ENCODE assay signal across 9 cellular contexts in the genomic region with DNA sequence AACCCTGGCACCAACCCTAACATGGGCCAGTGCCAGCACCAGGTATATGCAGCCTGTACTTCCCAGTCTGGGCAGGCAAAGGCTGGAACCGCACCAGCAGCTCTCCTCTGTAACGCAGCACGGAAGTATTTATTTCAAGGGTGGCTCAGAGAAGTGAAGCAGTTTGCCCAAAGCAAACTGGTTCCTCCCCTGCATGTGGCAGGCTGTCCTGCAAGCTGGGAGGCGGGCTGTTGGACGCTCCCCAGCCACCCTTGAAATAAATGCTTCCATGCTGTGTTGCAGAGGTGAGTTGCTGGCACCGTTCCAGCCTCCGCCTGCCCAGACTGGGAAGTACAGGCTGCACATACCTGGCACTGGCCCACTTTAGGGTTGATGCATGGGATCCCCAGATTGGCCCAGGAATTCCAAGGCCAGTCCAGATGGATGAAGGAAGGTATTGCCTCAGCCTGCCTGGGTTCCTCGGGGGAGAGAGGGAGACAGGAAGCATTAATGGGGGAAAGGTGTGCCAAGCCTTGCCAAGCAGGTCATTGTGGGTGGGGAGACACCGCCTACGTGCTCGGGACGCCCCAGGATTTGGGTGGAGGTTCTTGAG. TPM values are rescaled to one million over a fixed set of nuclear protein-coding genes. Genes with fewer than 3 reads are reported as not detected.
DNase-seq lines count a peak whose midpoint lies in the region; ATAC-seq and TF ChIP-seq lines count a peak whose summit lies in the region.
"Had no signal": no experiment of that assay in that cellular context is flagged by ENCODE, and none has a peak within 500 bp of the region (broad histone marks: within the 10 kb centered on the region; RNA-seq: fewer than 3 reads in every experiment).

No MANE protein-coding gene starts in this region.

- no peak overlapping the region for H3K4me3 ChIP-seq in ACC112 (ENCODE audit: low read depth, low read length)
- H3K4me3 ChIP-seq in right lobe of liver, result no peak overlapping the region

- H3K27ac Mint-ChIP-seq in activated CD4-positive, alpha-beta memory T cell treated with anti-CD3 and anti-CD28 coated beads, Interleukin-2, amount 10 ng/mL, durations not matched to agents 7 days and 5 days, result peak overlapping the region; percentile 36
- no peak overlapping the region for H3K27ac Mint-ChIP-seq in activated T-helper 1 cell treated with anti-CD3 and anti-CD28 coated beads, Interleukin-12 subunit alpha, Interleukin-12 subunit beta, Interleukin-2, Interleukin-4 antibody, amounts not matched to agents 30 ng/mL and 10 ng/mL and 1 ng/mL, durations not matched to agents 14 hours and 24 hours and 36 hours

- no peak overlapping the region for H2AFZ ChIP-seq in ACC112 (ENCODE audit: low read length, unreplicated experiment)

- POLR2A ChIA-PET in activated CD4-positive, alpha-beta memory T cell treated with anti-CD3 and anti-CD28 coated beads, Interleukin-2, amount 10 ng/mL, durations not matched to agents 7 days and 5 days (lab: Charles Lee), result interaction anchor here (1.0 kb wide), 2 partner anchors 12 to 57 kb away, joined by 3 to 4 read pairs; no protein-coding TSS in a partner anchor

- no peak overlapping the region for H3K4me3 Mint-ChIP-seq in activated CD4-positive, alpha-beta memory T cell treated with anti-CD3 and anti-CD28 coated beads, Interleukin-2, amount 10 ng/mL, durations not matched to agents 7 days and 5 days
- H3K4me3 Mint-ChIP-seq in activated T-helper 1 cell treated with anti-CD3 and anti-CD28 coated beads, Interleukin-12 subunit alpha, Interleukin-12 subunit beta, Interleukin-2, Interleukin-4 antibody, amounts not matched to agents 30 ng/mL and 10 ng/mL and 1 ng/mL, durations not matched to agents 14 hours and 24 hours and 36 hours, result no peak overlapping the region

- peaks cover 60% of the 10 kb centered on the region for H3K4me1 Mint-ChIP-seq in activated CD4-positive, alpha-beta memory T cell treated with anti-CD3 and anti-CD28 coated beads, Interleukin-2, amount 10 ng/mL, durations not matched to agents 7 days and 5 days
- H3K4me1 Mint-ChIP-seq in activated T-helper 1 cell treated with anti-CD3 and anti-CD28 coated beads, Interleukin-12 subunit alpha, Interleukin-12 subunit beta, Interleukin-2, Interleukin-4 antibody, amounts not matched to agents 30 ng/mL and 10 ng/mL and 1 ng/mL, durations not matched to agents 14 hours and 24 hours and 36 hours (ENCODE audit: low read depth), result peaks cover 45% of the 10 kb centered on the region

- H3K79me2 ChIP-seq in ACC112 (ENCODE audit: control insufficient read depth, insufficient read depth, low read length, unreplicated experiment), result peaks cover 9% of the 10 kb centered on the region

- H3K27me3 Mint-ChIP-seq in activated CD4-positive, alpha-beta memory T cell treated with anti-CD3 and anti-CD28 coated beads, Interleukin-2, amount 10 ng/mL, durations not matched to agents 7 days and 5 days, result no peaks in the 10 kb centered on the region
- H3K27me3 Mint-ChIP-seq in activated T-helper 1 cell treated with anti-CD3 and anti-CD28 coated beads, Interleukin-12 subunit alpha, Interleukin-12 subunit beta, Interleukin-2, Interleukin-4 antibody, amounts not matched to agents 30 ng/mL and 10 ng/mL and 1 ng/mL, durations not matched to agents 14 hours and 24 hours and 36 hours (ENCODE audit: insufficient read depth), result no peaks in the 10 kb centered on the region

- peak; percentile 19 to 57 (median 36) for ATAC-seq in right lobe of liver
- no peak for ATAC-seq in GM19324 (IDR thresholded peaks at IDR 0.05; ENCODE audit: low FRiP score, unreplicated experiment)
- ATAC-seq in HG03135 (IDR thresholded peaks at IDR 0.05; ENCODE audit: unreplicated experiment), result no peak

- 60% methylated on average over 1 of the region's 12 CpGs for WGBS in right lobe of liver (ENCODE audit: insufficient coverage, low coverage, low lambda C conversion rate, missing lambda C conversion rate)

- no peaks in the 10 kb centered on the region for H3K9me3 Mint-ChIP-seq in activated CD4-positive, alpha-beta memory T cell treated with anti-CD3 and anti-CD28 coated beads, Interleukin-2, amount 10 ng/mL, durations not matched to agents 7 days and 5 days
- no peaks in the 10 kb centered on the region for H3K9me3 Mint-ChIP-seq in activated T-helper 1 cell treated with anti-CD3 and anti-CD28 coated beads, Interleukin-12 subunit alpha, Interleukin-12 subunit beta, Interleukin-2, Interleukin-4 antibody, amounts not matched to agents 30 ng/mL and 10 ng/mL and 1 ng/mL, durations not matched to agents 14 hours and 24 hours and 36 hours

- no peak for TF ChIP-seq CTCF in right lobe of liver (IDR thresholded peaks at IDR 0.05)

- H3K36me3 ChIP-seq in ACC112 (ENCODE audit: insufficient read depth, low read length), result no peaks in the 10 kb centered on the region
- no peaks in the 10 kb centered on the region for H3K36me3 ChIP-seq in right lobe of liver

- CTCF ChIA-PET in activated CD4-positive, alpha-beta memory T cell treated with anti-CD3 and anti-CD28 coated beads, Interleukin-2, amount 10 ng/mL, durations not matched to agents 7 days and 5 days (lab: Charles Lee), result interaction anchor here (0.6 to 1.3 kb wide), 4 partner anchors 31 to 136 kb away, joined by 3 to 4 read pairs (median 4); no protein-coding TSS in a partner anchor

- H3K27ac ChIP-seq in ACC112 (ENCODE audit: low read depth, low read length) (peak overlapping the region; percentile 97), right lobe of liver (no peak overlapping the region)

- H3K4me1 ChIP-seq in ACC112 (ENCODE audit: control insufficient read depth, insufficient read depth, low read length, unreplicated experiment) (peaks cover 49% of the 10 kb centered on the region), right lobe of liver (peaks cover 0 to 4% (median 0%) of the 10 kb centered on the region in 4 donors)

- no peak for TF ChIP-seq POLR2A in right lobe of liver (IDR thresholded peaks at IDR 0.05)

- no peaks in the 10 kb centered on the region for H3K9me3 ChIP-seq in right lobe of liver

- H3K27me3 ChIP-seq in ACC112 (ENCODE audit: insufficient read depth, low read length), result no peaks in the 10 kb centered on the region
- H3K27me3 ChIP-seq in right lobe of liver, result no peaks in the 10 kb centered on the region

- DNase-seq in activated CD4-positive, alpha-beta memory T cell treated with anti-CD3 and anti-CD28 coated beads, Interleukin-2, amount 10 ng/mL, durations not matched to agents 7 days and 5 days, result no peak
- peak in 2 of 3 donors; percentile 63 to 65 for DNase-seq in right lobe of liver
- DNase-seq in activated T-helper 1 cell treated with anti-CD3 and anti-CD28 coated beads, Interleukin-12 subunit alpha, Interleukin-12 subunit beta, Interleukin-2, Interleukin-4 antibody, amounts not matched to agents 30 ng/mL and 10 ng/mL and 1 ng/mL, durations not matched to agents 14 hours and 24 hours and 36 hours (ENCODE audit: low spot score), result no peak
- no peak for DNase-seq in SKM-1 (lab: John Stamatoyannopoulos, UW; ENCODE audit: unreplicated experiment)
- DNase-seq: activated T-cell treated with anti-CD3 and anti-CD28 coated beads for 4 hours had no signal

- H3K36me3 Mint-ChIP-seq in activated CD4-positive, alpha-beta memory T cell treated with anti-CD3 and anti-CD28 coated beads, Interleukin-2, amount 10 ng/mL, durations not matched to agents 7 days and 5 days (ENCODE audit: low read depth), result no peaks in the 10 kb centered on the region
- H3K36me3 Mint-ChIP-seq in activated T-helper 1 cell treated with anti-CD3 and anti-CD28 coated beads, Interleukin-12 subunit alpha, Interleukin-12 subunit beta, Interleukin-2, Interleukin-4 antibody, amounts not matched to agents 30 ng/mL and 10 ng/mL and 1 ng/mL, durations not matched to agents 14 hours and 24 hours and 36 hours (ENCODE audit: low read depth), result peaks cover 7% of the 10 kb centered on the region

- TF ChIP-seq EP300 in Ishikawa (IDR thresholded peaks at IDR 0.05; ENCODE audit: borderline replicate concordance), result peak; percentile 86

- no peak for TF ChIP-seq RAD21 in Ishikawa (IDR thresholded peaks at IDR 0.05; ENCODE audit: low read depth)

- intact Hi-C loops in right lobe of liver (cut with DNase I), result no loop called here
- intact Hi-C loops in activated T-helper 1 cell treated with anti-CD3 and anti-CD28 coated beads, Interleukin-12 subunit alpha, Interleukin-12 subunit beta, Interleukin-2, Interleukin-4 antibody, amounts not matched to agents 30 ng/mL and 10 ng/mL and 1 ng/mL, durations not matched to agents 14 hours and 24 hours and 36 hours (cut with micrococcal nuclease), result no loop called here

RNA-seq across cellular contexts. Expression of a gene that starts 49.8 kb away (rescaled TPM):
- total RNA-seq in activated CD4-positive, alpha-beta memory T cell treated with anti-CD3 and anti-CD28 coated beads, Interleukin-2, amount 10 ng/mL, durations not matched to agents 7 days and 5 days, result 10 to 100 TPM; 23.1 to 23.4 TPM
- 10 to 100 TPM in 1 of 6 experiments, 1 to 10 TPM in 5; 5.2 to 18.8 (median 5.9) TPM for total RNA-seq in right lobe of liver
- 17.4 and 18.8 TPM in 2 replicates for total RNA-seq in activated T-helper 1 cell treated with anti-CD3 and anti-CD28 coated beads, Interleukin-12 subunit alpha, Interleukin-12 subunit beta, Interleukin-2, Interleukin-4 antibody, amounts not matched to agents 30 ng/mL and 10 ng/mL and 1 ng/mL, durations not matched to agents 14 hours and 24 hours and 36 hours

RNA-seq across cellular contexts. Expression of a gene that starts 59.9 kb away (rescaled TPM):
- total RNA-seq in activated CD4-positive, alpha-beta memory T cell treated with anti-CD3 and anti-CD28 coated beads, Interleukin-2, amount 10 ng/mL, durations not matched to agents 7 days and 5 days, result 10 to 100 TPM; 10.3 to 10.4 TPM
- 1 to 10 TPM in 3 of 6 experiments, under 1 TPM in 3; 0.44 to 1.7 (median 0.95) TPM for total RNA-seq in right lobe of liver
- total RNA-seq in activated T-helper 1 cell treated with anti-CD3 and anti-CD28 coated beads, Interleukin-12 subunit alpha, Interleukin-12 subunit beta, Interleukin-2, Interleukin-4 antibody, amounts not matched to agents 30 ng/mL and 10 ng/mL and 1 ng/mL, durations not matched to agents 14 hours and 24 hours and 36 hours, result 21.9 and 22.3 TPM in 2 replicates

Comparison
In these comparisons a context has a peak if more than half of its experiments do, and no peak if none do; other contexts are left out.
1. DNase-seq: peak in right lobe of liver (2 of 3); none in activated CD4-positive, alpha-beta memory T cell treated with anti-CD3 and anti-CD28 coated beads, Interleukin-2, amount 10 ng/mL, durations not matched to agents 7 days and 5 days (single experiment), activated T-helper 1 cell treated with anti-CD3 and anti-CD28 coated beads, Interleukin-12 subunit alpha, Interleukin-12 subunit beta, Interleukin-2, Interleukin-4 antibody, amounts not matched to agents 30 ng/mL and 10 ng/mL and 1 ng/mL, durations not matched to agents 14 hours and 24 hours and 36 hours (single experiment) and SKM-1 (single experiment).
2. ATAC-seq: peak in right lobe of liver (4 of 4); none in GM19324 (single experiment) and HG03135 (single experiment).